In the genomic region with DNA sequence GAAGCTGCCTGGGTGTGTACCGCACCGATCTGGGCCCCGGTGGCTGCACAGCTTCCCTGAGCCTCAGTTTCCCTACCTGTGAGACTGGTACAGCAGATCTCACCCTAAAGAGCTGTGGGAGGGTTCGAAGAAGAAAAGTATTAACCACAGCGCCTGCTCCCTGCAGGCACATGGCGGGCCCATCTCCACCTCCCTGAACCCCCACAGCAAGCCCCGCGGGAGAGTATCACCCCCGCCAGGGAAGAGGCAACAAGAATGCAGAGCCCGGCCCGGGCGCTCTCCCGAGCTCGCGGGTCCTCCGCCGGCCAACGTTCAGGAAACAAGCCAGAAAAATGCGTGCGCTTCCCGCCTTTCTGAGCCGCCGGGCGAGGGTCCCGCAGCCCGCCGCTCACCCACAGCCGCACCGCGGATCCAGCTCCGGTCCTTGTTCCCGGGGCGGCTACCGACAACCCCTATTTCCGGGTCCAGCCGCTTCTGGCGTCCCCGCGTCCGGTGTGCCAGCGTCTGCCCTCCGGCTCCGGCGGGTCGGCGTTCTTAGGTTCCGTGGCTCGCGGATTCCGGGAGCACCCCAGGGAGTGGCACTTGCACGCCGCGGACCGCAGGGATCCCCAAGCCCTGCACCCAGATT, we compare ENCODE assay signal across 7 cellular contexts. TPM values are rescaled to one million over a fixed set of nuclear protein-coding genes. Genes with fewer than 3 reads are reported as not detected.
DNase-seq lines count a peak whose midpoint lies in the region; ATAC-seq and TF ChIP-seq lines count a peak whose summit lies in the region.

A gene with protein sequence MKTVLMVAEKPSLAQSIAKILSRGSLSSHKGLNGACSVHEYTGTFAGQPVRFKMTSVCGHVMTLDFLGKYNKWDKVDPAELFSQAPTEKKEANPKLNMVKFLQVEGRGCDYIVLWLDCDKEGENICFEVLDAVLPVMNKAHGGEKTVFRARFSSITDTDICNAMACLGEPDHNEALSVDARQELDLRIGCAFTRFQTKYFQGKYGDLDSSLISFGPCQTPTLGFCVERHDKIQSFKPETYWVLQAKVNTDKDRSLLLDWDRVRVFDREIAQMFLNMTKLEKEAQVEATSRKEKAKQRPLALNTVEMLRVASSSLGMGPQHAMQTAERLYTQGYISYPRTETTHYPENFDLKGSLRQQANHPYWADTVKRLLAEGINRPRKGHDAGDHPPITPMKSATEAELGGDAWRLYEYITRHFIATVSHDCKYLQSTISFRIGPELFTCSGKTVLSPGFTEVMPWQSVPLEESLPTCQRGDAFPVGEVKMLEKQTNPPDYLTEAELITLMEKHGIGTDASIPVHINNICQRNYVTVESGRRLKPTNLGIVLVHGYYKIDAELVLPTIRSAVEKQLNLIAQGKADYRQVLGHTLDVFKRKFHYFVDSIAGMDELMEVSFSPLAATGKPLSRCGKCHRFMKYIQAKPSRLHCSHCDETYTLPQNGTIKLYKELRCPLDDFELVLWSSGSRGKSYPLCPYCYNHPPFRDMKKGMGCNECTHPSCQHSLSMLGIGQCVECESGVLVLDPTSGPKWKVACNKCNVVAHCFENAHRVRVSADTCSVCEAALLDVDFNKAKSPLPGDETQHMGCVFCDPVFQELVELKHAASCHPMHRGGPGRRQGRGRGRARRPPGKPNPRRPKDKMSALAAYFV (minus strand): TSS at position 450 of the 628 bp plus-strand sequence. CDS start 7,078 bp downstream, outside the sequence.

- no peaks in the 10 kb centered on the region for H3K27me3 Mint-ChIP-seq in activated T-cell treated with anti-CD3 and anti-CD28 coated beads, Interleukin-2, amount 50 U/mL, for 24 hours

- POLR2A ChIA-PET in PC-9 (lab: Charles Lee; ENCODE audit: unreplicated experiment), result no interaction called here

- H3K4me1 Mint-ChIP-seq in activated T-cell treated with anti-CD3 and anti-CD28 coated beads, Interleukin-2, amount 50 U/mL, for 24 hours (ENCODE audit: low read depth), result peaks cover 40% of the 10 kb centered on the region

- H4K20me1 ChIP-seq in PC-9 (ENCODE audit: insufficient read depth), result no peaks in the 10 kb centered on the region

- no peak within 1 kb of the TSS for H3K27ac ChIP-seq in PC-9
- peak within 1 kb of the TSS; percentile 57 for H3K27ac ChIP-seq in muscle layer of colon (ENCODE audit: low read depth, low read length)

- peak within 1 kb of the TSS; percentile 91 for H2AFZ ChIP-seq in PC-9

- peak; percentile 48 for ATAC-seq in GM18868 (IDR thresholded peaks at IDR 0.05; ENCODE audit: unreplicated experiment)
- peak; percentile 82 for ATAC-seq in esophagus mucosa

- no peaks in the 10 kb centered on the region for H3F3A ChIP-seq in PC-9 (ENCODE audit: insufficient read depth, low read depth)

- no peaks in the 10 kb centered on the region for H3K9me2 ChIP-seq in PC-9 (ENCODE audit: insufficient read depth)

- H3K4me3 ChIP-seq in PC-9, result peak within 1 kb of the TSS; percentile 83
- H3K4me3 ChIP-seq in muscle layer of colon (ENCODE audit: low read depth in 1 of 2, low read length in 2 of 2), result peak within 1 kb of the TSS; percentile 66 to 90

- H3K9ac ChIP-seq in muscle layer of colon (ENCODE audit: low read length), result peak within 1 kb of the TSS; percentile 81

- H3K36me3 ChIP-seq in PC-9 (ENCODE audit: low read depth), result no peaks in the 10 kb centered on the region
- H3K36me3 ChIP-seq in muscle layer of colon (ENCODE audit: insufficient read depth, low read length), result no peaks in the 10 kb centered on the region

- H3K36me3 Mint-ChIP-seq in activated T-cell treated with anti-CD3 and anti-CD28 coated beads, Interleukin-2, amount 50 U/mL, for 24 hours (ENCODE audit: low read depth), result peaks cover 39% of the 10 kb centered on the region

- H3K4me3 Mint-ChIP-seq in activated T-cell treated with anti-CD3 and anti-CD28 coated beads, Interleukin-2, amount 50 U/mL, for 24 hours, result peak within 1 kb of the TSS; percentile 94

- H3K4me2 ChIP-seq in PC-9, result peak within 1 kb of the TSS; percentile 88

- intact Hi-C loops in PC-9 (cut with micrococcal nuclease; ENCODE audit: unreplicated experiment), result no loop called here

- TSS peak; percentile 79 for BruUV-seq in PC-9 (replicated peaks; lab: Mats Ljungman, UMichigan)

- TF ChIP-seq CTCF in PC-9 (conservative IDR thresholded peaks at IDR 0.05), result no peak

- CTCF ChIA-PET in PC-9 (lab: Charles Lee), result interaction anchor here (1.2 kb wide), 1 partner anchor 10 kb away, joined by 4 read pairs; no protein-coding TSS in a partner anchor

- H3K27me3 ChIP-seq in PC-9 (ENCODE audit: insufficient read depth, low read depth), result no peaks in the 10 kb centered on the region
- no peaks in the 10 kb centered on the region for H3K27me3 ChIP-seq in muscle layer of colon (ENCODE audit: control insufficient read depth in 1 of 2, insufficient read depth in 2 of 2, low read length in 2 of 2)

- H3K4me1 ChIP-seq in PC-9 (replicated peaks; ENCODE audit: insufficient read depth) (no peaks in the 10 kb centered on the region), muscle layer of colon (ENCODE audit: insufficient read depth, low read length) (peaks cover 10% of the 10 kb centered on the region)

- H3K79me2 ChIP-seq in PC-9 (ENCODE audit: low read depth), result peaks cover 20% of the 10 kb centered on the region

- H3K9me3 Mint-ChIP-seq in activated T-cell treated with anti-CD3 and anti-CD28 coated beads, Interleukin-2, amount 50 U/mL, for 24 hours, result no peaks in the 10 kb centered on the region

- DNase-seq in HuH-7 (ENCODE audit: low spot score), result peak; percentile 86
- peak; percentile 43 to 61 for DNase-seq in PC-9
- DNase-seq in activated T-cell treated with anti-CD3 and anti-CD28 coated beads, Interleukin-2, amount 50 U/mL, for 24 hours, result peak; percentile 93
- peak; percentile 92 for DNase-seq in stimulated activated CD8-positive, alpha-beta memory T cell treated with anti-CD3 and anti-CD28 coated beads, Interleukin-4, amount 100 ng/mL, for 48 hours

- peak within 1 kb of the TSS; percentile 92 for H3K27ac Mint-ChIP-seq in activated T-cell treated with anti-CD3 and anti-CD28 coated beads, Interleukin-2, amount 50 U/mL, for 24 hours

- H3K9me3 ChIP-seq in PC-9 (ENCODE audit: insufficient read depth, low read depth), result no peaks in the 10 kb centered on the region
- H3K9me3 ChIP-seq in muscle layer of colon (ENCODE audit: low read length), result no peaks in the 10 kb centered on the region

RNA-seq across cellular contexts. Expression of the gene that starts here (rescaled TPM):
- total RNA-seq in PC-9 (2021) (23.7 and 23.9 TPM in 2 replicates), esophagus mucosa (12.8 TPM)
